Comparison of ENCODE assay signal across 8 cellular contexts in the genomic region with DNA sequence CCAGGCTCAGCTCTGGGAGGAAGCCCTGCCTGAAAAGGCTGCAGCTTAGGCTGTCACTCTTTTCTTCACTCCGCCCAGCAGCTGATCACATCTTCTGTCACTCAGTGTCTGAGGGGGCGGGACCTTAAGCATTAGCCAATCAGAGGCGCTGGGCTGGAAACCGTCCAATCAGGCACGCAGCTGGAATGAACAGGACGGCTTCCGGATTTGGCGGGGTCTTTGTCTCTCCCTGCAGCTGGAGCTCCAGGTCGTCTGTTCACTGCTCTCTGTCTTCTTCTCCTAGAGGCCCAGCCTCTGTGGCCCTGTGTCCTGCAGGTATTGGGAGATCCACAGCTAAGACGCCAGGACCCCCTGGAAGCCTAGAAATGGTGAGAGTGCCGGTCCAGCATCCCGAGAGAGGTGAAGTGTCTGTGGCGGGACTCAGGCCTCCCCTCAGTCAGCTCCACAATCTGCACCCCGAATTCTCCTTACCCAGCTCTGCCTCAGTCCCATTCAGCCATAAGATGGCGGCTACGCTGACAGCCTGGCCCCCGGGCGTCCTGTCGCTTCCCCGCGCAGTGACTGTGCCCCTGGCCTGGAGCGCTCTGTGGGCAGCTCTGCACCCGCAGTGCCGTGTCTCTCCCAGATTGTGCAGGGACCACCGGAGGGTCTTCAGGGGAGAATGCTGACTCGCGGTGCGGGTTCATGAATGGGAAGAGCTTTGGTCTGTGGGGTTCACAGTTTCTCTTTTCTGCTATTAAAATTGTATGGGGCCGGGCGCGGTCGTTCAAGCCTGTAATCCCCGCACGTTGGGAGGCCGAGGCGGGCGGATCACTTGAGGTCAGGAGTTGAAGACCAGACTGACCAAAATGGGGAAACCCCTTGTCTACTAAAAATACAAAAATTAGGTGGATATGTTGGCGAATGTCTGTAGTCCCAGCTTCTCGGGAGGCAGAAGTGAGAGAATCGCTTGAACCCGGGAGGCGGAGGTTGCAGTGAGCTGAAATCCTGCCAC. TPM values are rescaled to one million over a fixed set of nuclear protein-coding genes. Genes with fewer than 3 reads are reported as not detected.
DNase-seq lines count a peak whose midpoint lies in the region; ATAC-seq and TF ChIP-seq lines count a peak whose summit lies in the region.

ZNF66 (plus strand) TSS at position 222 of the 994 bp plus-strand sequence; CDS start at position 366, 144 bp downstream.

- CTCF ChIA-PET in AG04450 (lab: Charles Lee) = no interaction called here

- peaks cover 0 to 11% of the 10 kb centered on the region in 2 donors for H3K4me1 ChIP-seq in left lung

- peaks cover 4% of the 10 kb centered on the region for H3K4me1 Mint-ChIP-seq in activated CD4-positive, alpha-beta T cell treated with anti-CD3 and anti-CD28 coated beads, Interleukin-2, amount 10 ng/mL, durations not matched to agents 24 days and 14 days
- peaks cover 11% of the 10 kb centered on the region for H3K4me1 Mint-ChIP-seq in dendritic cell treated with granulocyte-macrophage colony-stimulating factor and Interleukin-4, amounts not matched to agents 40 ng/mL and 50 ng/mL, for 4 days (ENCODE audit: low read depth)

- peaks cover 34% of the 10 kb centered on the region for H3K36me3 Mint-ChIP-seq in activated CD4-positive, alpha-beta T cell treated with anti-CD3 and anti-CD28 coated beads, Interleukin-2, amount 10 ng/mL, durations not matched to agents 24 days and 14 days (ENCODE audit: low read depth)
- H3K36me3 Mint-ChIP-seq in dendritic cell treated with granulocyte-macrophage colony-stimulating factor and Interleukin-4, amounts not matched to agents 40 ng/mL and 50 ng/mL, for 4 days (ENCODE audit: low read depth) = peaks cover 37% of the 10 kb centered on the region

- POLR2A ChIA-PET in AG04450 (lab: Yijun Ruan, JAX) = interaction anchor here (0.6 to 1.6 kb wide), 5 partner anchors 115 to 737 kb away, joined by 3 to 11 read pairs (median 5); partner anchors contain the start of genes ZNF430, ZNF626, ZNF682 and ZNF714

- H3K36me3 ChIP-seq in left lung = peaks cover 0 to 6% of the 10 kb centered on the region in 2 donors

- H3K27me3 Mint-ChIP-seq in activated CD4-positive, alpha-beta T cell treated with anti-CD3 and anti-CD28 coated beads, Interleukin-2, amount 10 ng/mL, durations not matched to agents 24 days and 14 days = no peaks in the 10 kb centered on the region
- no peaks in the 10 kb centered on the region for H3K27me3 Mint-ChIP-seq in dendritic cell treated with granulocyte-macrophage colony-stimulating factor and Interleukin-4, amounts not matched to agents 40 ng/mL and 50 ng/mL, for 4 days

- peak within 1 kb of the TSS; percentile 96 for H3K4me3 Mint-ChIP-seq in activated CD4-positive, alpha-beta T cell treated with anti-CD3 and anti-CD28 coated beads, Interleukin-2, amount 10 ng/mL, durations not matched to agents 24 days and 14 days
- peak within 1 kb of the TSS; percentile 97 for H3K4me3 Mint-ChIP-seq in dendritic cell treated with granulocyte-macrophage colony-stimulating factor and Interleukin-4, amounts not matched to agents 40 ng/mL and 50 ng/mL, for 4 days

- peaks cover 3% of the 10 kb centered on the region for H3K9me3 Mint-ChIP-seq in activated CD4-positive, alpha-beta T cell treated with anti-CD3 and anti-CD28 coated beads, Interleukin-2, amount 10 ng/mL, durations not matched to agents 24 days and 14 days
- H3K9me3 Mint-ChIP-seq in dendritic cell treated with granulocyte-macrophage colony-stimulating factor and Interleukin-4, amounts not matched to agents 40 ng/mL and 50 ng/mL, for 4 days = peaks cover 51% of the 10 kb centered on the region

- no peak for TF ChIP-seq CTCF in AG04450 (IDR thresholded peaks at IDR 0.05; ENCODE audit: low read depth, low read length)
- TF ChIP-seq CTCF in left lung (IDR thresholded peaks at IDR 0.05) = no peak

- H3K4me3 ChIP-seq in AG04450 (ENCODE audit: low read depth, low read length) (peak within 1 kb of the TSS; percentile 94), left lung (peak within 1 kb of the TSS; percentile 65 to 87)

- H3K27me3 ChIP-seq in AG04450 (ENCODE audit: control insufficient read depth, insufficient read depth, low read length) = no peaks in the 10 kb centered on the region
- no peaks in the 10 kb centered on the region for H3K27me3 ChIP-seq in left lung

- intact Hi-C loops in activated CD4-positive, alpha-beta T cell treated with anti-CD3 and anti-CD28 coated beads, Interleukin-2, amount 10 ng/mL, durations not matched to agents 24 days and 14 days (cut with micrococcal nuclease) = loop anchor here (1.0 to 10.0 kb wide), 8 partner anchors 146 to 1061 kb away; partner anchors contain the start of genes ZNF429, ZNF43, ZNF430 and ZNF431
- intact Hi-C loops in dendritic cell treated with granulocyte-macrophage colony-stimulating factor and Interleukin-4, amounts not matched to agents 40 ng/mL and 50 ng/mL, for 4 days (cut with micrococcal nuclease) = loop anchor here (5.0 kb wide), 1 partner anchor 354 kb away; no protein-coding TSS in a partner anchor
- intact Hi-C loops in left lung (cut with DNase I) = no loop called here

- peak; percentile 93 for DNase-seq in AG04450 (ENCODE audit: low read depth, low spot score)
- DNase-seq in NCI-H345 (lab: John Stamatoyannopoulos, UW) = peak; percentile 94
- DNase-seq in activated CD4-positive, alpha-beta T cell treated with anti-CD3 and anti-CD28 coated beads, Interleukin-2, amount 10 ng/mL, durations not matched to agents 24 days and 14 days = peak; percentile 98
- DNase-seq in left lung = peak; percentile 87 to 95
- peak; percentile 88 for DNase-seq in stimulated activated CD4-positive, alpha-beta T cell treated with anti-CD3 and anti-CD28 coated beads, Interleukin-2, amount 100 ng/mL, for 4 hours (ENCODE audit: low read depth)

- peak within 1 kb of the TSS; percentile 95 for H3K27ac Mint-ChIP-seq in activated CD4-positive, alpha-beta T cell treated with anti-CD3 and anti-CD28 coated beads, Interleukin-2, amount 10 ng/mL, durations not matched to agents 24 days and 14 days
- H3K27ac Mint-ChIP-seq in dendritic cell treated with granulocyte-macrophage colony-stimulating factor and Interleukin-4, amounts not matched to agents 40 ng/mL and 50 ng/mL, for 4 days = peak within 1 kb of the TSS; percentile 94

- H3K27ac ChIP-seq in AG04450 (ENCODE audit: low read depth, low read length) (peak within 1 kb of the TSS; percentile 57), left lung (peak within 1 kb of the TSS; percentile 62 to 70)

- H3K9me3 ChIP-seq in AG04450 (ENCODE audit: control insufficient read depth, insufficient read depth, low read length) (no peaks in the 10 kb centered on the region; the same call in none of the 2 replicates), left lung (peaks cover 0 to 9% of the 10 kb centered on the region in 2 donors)

- peak; percentile 99 for ATAC-seq in GM18868 (IDR thresholded peaks at IDR 0.05; ENCODE audit: unreplicated experiment)
- ATAC-seq in HG03135 (IDR thresholded peaks at IDR 0.05; ENCODE audit: unreplicated experiment) = peak; percentile 98
- ATAC-seq in left lung = peak; percentile 100

RNA-seq across cellular contexts. Expression of gene ZNF66, which starts in this region (rescaled TPM):
- 0.69 and 0.84 TPM in 2 replicates for polyA plus RNA-seq in AG04450 (2011; rRNA removed)
- 2.2 and 3.6 TPM in 2 replicates for polyA minus RNA-seq in AG04450 (2011; rRNA and poly(A)+ RNA removed)
- total RNA-seq in activated CD4-positive, alpha-beta T cell treated with anti-CD3 and anti-CD28 coated beads, Interleukin-2, amount 10 ng/mL, durations not matched to agents 24 days and 14 days = 7.9 and 10.7 TPM in 2 replicates
- 1 to 10 TPM; 3.6 to 7.8 TPM for total RNA-seq in left lung

Comparison
In these comparisons a context has a peak if more than half of its experiments do, and no peak if none do; other contexts are left out.
1. Peak in every context shown above with its lines: DNase-seq, ATAC-seq, H3K4me3 ChIP-seq and H3K27ac ChIP-seq.
2. intact Hi-C loops: an anchor here in activated CD4-positive, alpha-beta T cell treated with anti-CD3 and anti-CD28 coated beads, Interleukin-2, amount 10 ng/mL, durations not matched to agents 24 days and 14 days (1.0 to 10.0 kb wide) and dendritic cell treated with granulocyte-macrophage colony-stimulating factor and Interleukin-4, amounts not matched to agents 40 ng/mL and 50 ng/mL, for 4 days (5.0 kb wide); none called in left lung.